8 cellular contexts compared by ENCODE assay signal in the genomic region with DNA sequence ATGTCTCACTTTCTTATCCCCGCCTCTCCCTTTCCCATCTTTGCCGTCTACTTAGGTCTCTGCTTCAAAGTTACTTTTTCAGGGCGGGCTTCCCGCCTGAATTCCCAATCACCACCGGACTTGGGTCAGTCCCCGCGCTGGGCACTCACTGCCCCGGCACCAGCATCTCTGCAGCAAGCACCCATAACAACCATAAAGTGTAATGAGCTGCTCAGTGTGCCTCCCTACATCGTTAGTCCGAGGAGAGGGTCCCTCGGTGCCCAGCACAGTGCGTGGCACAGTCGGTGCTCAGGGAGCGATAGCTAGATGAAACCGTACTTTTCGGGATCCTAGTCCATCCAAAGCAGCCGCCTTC. TPM values are rescaled to one million over a fixed set of nuclear protein-coding genes. Genes with fewer than 3 reads are reported as not detected.
DNase-seq lines count a peak whose midpoint lies in the region; ATAC-seq and TF ChIP-seq lines count a peak whose summit lies in the region.

No MANE protein-coding gene starts in this region.

- CTCF ChIA-PET in HEK293T (lab: Yijun Ruan, JAX): interaction anchor here (1.1 to 1.9 kb wide), 2 partner anchors 13 to 15 kb away, joined by 4 to 5 read pairs; no protein-coding TSS in a partner anchor

- POLR2A ChIA-PET in HEK293T (lab: Yijun Ruan, JAX): interaction anchor here (0.6 to 2.4 kb wide), 8 partner anchors 13 to 287 kb away, joined by 3 to 14 read pairs (median 4); a partner anchor contains a TSS

- H3K4me1 Mint-ChIP-seq in activated T-helper 1 cell treated with anti-CD3 and anti-CD28 coated beads, Interleukin-12 subunit alpha, Interleukin-12 subunit beta, Interleukin-2, Interleukin-4 antibody, amounts not matched to agents 30 ng/mL and 10 ng/mL and 1 ng/mL, durations not matched to agents 14 hours and 24 hours and 36 hours (ENCODE audit: low read depth): peaks cover 45% of the 10 kb centered on the region
- peaks cover 52% of the 10 kb centered on the region for H3K4me1 Mint-ChIP-seq in stimulated activated effector memory CD8-positive, alpha-beta T cell treated with anti-CD3 and anti-CD28 coated beads, Interleukin-12 subunit alpha, Interleukin-12 subunit beta, amount 100 ng/mL, for 72 hours

- peak overlapping the region; percentile 39 for H3K4me3 ChIP-seq in iPS-11a (ENCODE audit: low read depth, low read length)

- H3K4me3 Mint-ChIP-seq in activated T-helper 1 cell treated with anti-CD3 and anti-CD28 coated beads, Interleukin-12 subunit alpha, Interleukin-12 subunit beta, Interleukin-2, Interleukin-4 antibody, amounts not matched to agents 30 ng/mL and 10 ng/mL and 1 ng/mL, durations not matched to agents 14 hours and 24 hours and 36 hours: peak overlapping the region; percentile 86
- peak overlapping the region; percentile 82 for H3K4me3 Mint-ChIP-seq in stimulated activated effector memory CD8-positive, alpha-beta T cell treated with anti-CD3 and anti-CD28 coated beads, Interleukin-12 subunit alpha, Interleukin-12 subunit beta, amount 100 ng/mL, for 72 hours

- H3K9me3 Mint-ChIP-seq in activated T-helper 1 cell treated with anti-CD3 and anti-CD28 coated beads, Interleukin-12 subunit alpha, Interleukin-12 subunit beta, Interleukin-2, Interleukin-4 antibody, amounts not matched to agents 30 ng/mL and 10 ng/mL and 1 ng/mL, durations not matched to agents 14 hours and 24 hours and 36 hours: no peaks in the 10 kb centered on the region
- H3K9me3 Mint-ChIP-seq in stimulated activated effector memory CD8-positive, alpha-beta T cell treated with anti-CD3 and anti-CD28 coated beads, Interleukin-12 subunit alpha, Interleukin-12 subunit beta, amount 100 ng/mL, for 72 hours: no peaks in the 10 kb centered on the region

- H3K27me3 Mint-ChIP-seq in activated T-helper 1 cell treated with anti-CD3 and anti-CD28 coated beads, Interleukin-12 subunit alpha, Interleukin-12 subunit beta, Interleukin-2, Interleukin-4 antibody, amounts not matched to agents 30 ng/mL and 10 ng/mL and 1 ng/mL, durations not matched to agents 14 hours and 24 hours and 36 hours (ENCODE audit: insufficient read depth): no peaks in the 10 kb centered on the region

- no peak for ATAC-seq in stimulated activated effector memory CD8-positive, alpha-beta T cell treated with anti-CD3 and anti-CD28 coated beads, Interleukin-12 subunit alpha, Interleukin-12 subunit beta, amount 100 ng/mL, for 72 hours
- no peak for ATAC-seq in HG03520 (IDR thresholded peaks at IDR 0.05; ENCODE audit: unreplicated experiment)

- DNase-seq in HEK293T (ENCODE audit: extremely low spot score): peak; percentile 12
- no peak for DNase-seq in activated T-helper 1 cell treated with anti-CD3 and anti-CD28 coated beads, Interleukin-12 subunit alpha, Interleukin-12 subunit beta, Interleukin-2, Interleukin-4 antibody, amounts not matched to agents 30 ng/mL and 10 ng/mL and 1 ng/mL, durations not matched to agents 14 hours and 24 hours and 36 hours (ENCODE audit: low spot score)
- no peak for DNase-seq in stimulated activated effector memory CD8-positive, alpha-beta T cell treated with anti-CD3 and anti-CD28 coated beads, Interleukin-12 subunit alpha, Interleukin-12 subunit beta, amount 100 ng/mL, for 72 hours (ENCODE audit: low spot score in 2 of 2)
- no peak for DNase-seq in superior temporal gyrus (ENCODE audit: extremely low spot score)
- DNase-seq in cerebellum (ENCODE audit: low spot score): no peak
- no peak for DNase-seq in SKM-1 (lab: John Stamatoyannopoulos, UW; ENCODE audit: unreplicated experiment)

- H3K36me3 Mint-ChIP-seq in activated T-helper 1 cell treated with anti-CD3 and anti-CD28 coated beads, Interleukin-12 subunit alpha, Interleukin-12 subunit beta, Interleukin-2, Interleukin-4 antibody, amounts not matched to agents 30 ng/mL and 10 ng/mL and 1 ng/mL, durations not matched to agents 14 hours and 24 hours and 36 hours (ENCODE audit: low read depth): peaks cover 27% of the 10 kb centered on the region
- peaks cover 48% of the 10 kb centered on the region for H3K36me3 Mint-ChIP-seq in stimulated activated effector memory CD8-positive, alpha-beta T cell treated with anti-CD3 and anti-CD28 coated beads, Interleukin-12 subunit alpha, Interleukin-12 subunit beta, amount 100 ng/mL, for 72 hours

- intact Hi-C loops in activated T-helper 1 cell treated with anti-CD3 and anti-CD28 coated beads, Interleukin-12 subunit alpha, Interleukin-12 subunit beta, Interleukin-2, Interleukin-4 antibody, amounts not matched to agents 30 ng/mL and 10 ng/mL and 1 ng/mL, durations not matched to agents 14 hours and 24 hours and 36 hours (cut with micrococcal nuclease): loop anchor here (1.0 to 10.0 kb wide), 4 partner anchors 117 to 1478 kb away; a partner anchor contains a TSS

- peak overlapping the region; percentile 91 for H3K27ac Mint-ChIP-seq in activated T-helper 1 cell treated with anti-CD3 and anti-CD28 coated beads, Interleukin-12 subunit alpha, Interleukin-12 subunit beta, Interleukin-2, Interleukin-4 antibody, amounts not matched to agents 30 ng/mL and 10 ng/mL and 1 ng/mL, durations not matched to agents 14 hours and 24 hours and 36 hours
- H3K27ac Mint-ChIP-seq in stimulated activated effector memory CD8-positive, alpha-beta T cell treated with anti-CD3 and anti-CD28 coated beads, Interleukin-12 subunit alpha, Interleukin-12 subunit beta, amount 100 ng/mL, for 72 hours: peak overlapping the region; percentile 91

TF ChIP-seq in HEK293T, 16 proteins besides CTCF, POLR2A, EP300 and RAD21:
- TF ChIP-seq L3MBTL2 (conservative IDR thresholded peaks at IDR 0.05) (peak; percentile 47), CTBP1 (IDR thresholded peaks at IDR 0.05; ENCODE audit: borderline replicate concordance) (no peak)
TF ChIP-seq in HEK293T: peak in this region for 1.

RNA-seq across cellular contexts. Expression of a gene that starts 0.6 kb away (rescaled TPM):
- total RNA-seq in activated T-helper 1 cell treated with anti-CD3 and anti-CD28 coated beads, Interleukin-12 subunit alpha, Interleukin-12 subunit beta, Interleukin-2, Interleukin-4 antibody, amounts not matched to agents 30 ng/mL and 10 ng/mL and 1 ng/mL, durations not matched to agents 14 hours and 24 hours and 36 hours: 172 and 174 TPM in 2 replicates
- total RNA-seq in cerebellum: 19.1 TPM

RNA-seq across cellular contexts. Expression of a gene that starts 42.7 kb away (rescaled TPM):
- total RNA-seq in activated T-helper 1 cell treated with anti-CD3 and anti-CD28 coated beads, Interleukin-12 subunit alpha, Interleukin-12 subunit beta, Interleukin-2, Interleukin-4 antibody, amounts not matched to agents 30 ng/mL and 10 ng/mL and 1 ng/mL, durations not matched to agents 14 hours and 24 hours and 36 hours: 0.18 TPM in 1 of 2 replicates, not detected in the other
- 3.4 TPM for total RNA-seq in cerebellum
